ENCODE assay signal across 9 cellular contexts in genomic region chr17:41655611-41656111, GRCh38. TPM values are rescaled to one million over a fixed set of nuclear protein-coding genes. Genes with fewer than 3 reads are reported as not detected.
DNase-seq lines count a peak whose midpoint lies in the region; ATAC-seq, FAIRE-seq and TF ChIP-seq lines count a peak whose summit lies in the region.
"Had no signal": no experiment of that assay in that cellular context is flagged by ENCODE, and none has a peak within 500 bp of the region (broad histone marks: within the 10 kb centered on the region; RNA-seq: fewer than 3 reads in every experiment).

No MANE protein-coding gene starts in this region.

- H3K9me3 Mint-ChIP-seq in activated CD8-positive, alpha-beta T cell treated with anti-CD3 and anti-CD28 coated beads for 36 hours = no peaks in the 10 kb centered on the region
- H3K9me3 Mint-ChIP-seq: CD8-positive, alpha-beta memory T cell had no signal

- no peaks in the 10 kb centered on the region for H3K4me1 ChIP-seq in pancreas

- no peaks in the 10 kb centered on the region for H3K4me1 Mint-ChIP-seq in activated CD8-positive, alpha-beta T cell treated with anti-CD3 and anti-CD28 coated beads for 36 hours (ENCODE audit: low read depth)

- FAIRE-seq in colon (lab: Jason Lieb, UNC) = peak; percentile 18
- no peak for FAIRE-seq in pancreas (lab: Jason Lieb, UNC)

- DNase-seq in HT-29 (ENCODE audit: low spot score) (peak; percentile 98), pancreas (peak in 5 of 6 donors; percentile 39 to 86 (median 47))
- DNase-seq in activated CD8-positive, alpha-beta T cell treated with anti-CD3 and anti-CD28 coated beads for 36 hours = no peak
- DNase-seq in activated T-cell treated with anti-CD3 and anti-CD28 coated beads, Interleukin-2, amount 50 U/mL, for 1 hour = no peak
- DNase-seq: activated CD4-positive, alpha-beta T cell treated with anti-CD3 and anti-CD28 coated beads, Interleukin-2, amount 50 U/mL, for 1 hour; CD8-positive, alpha-beta memory T cell had no signal

- no peak overlapping the region for H3K4me3 Mint-ChIP-seq in activated CD8-positive, alpha-beta T cell treated with anti-CD3 and anti-CD28 coated beads for 36 hours
- H3K4me3 Mint-ChIP-seq: CD8-positive, alpha-beta memory T cell had no signal

- H3K27ac ChIP-seq in pancreas = peak overlapping the region; percentile 50 to 69 (median 56)

- WGBS in pancreas, 2 donors = 50 to 55% methylated on average over 16 to 18 of the region's 18 CpGs

- H3K36me3 Mint-ChIP-seq in activated CD8-positive, alpha-beta T cell treated with anti-CD3 and anti-CD28 coated beads for 36 hours (ENCODE audit: low read depth) = no peaks in the 10 kb centered on the region
- H3K36me3 Mint-ChIP-seq: CD8-positive, alpha-beta memory T cell had no signal

- H3K27me3 Mint-ChIP-seq in activated CD8-positive, alpha-beta T cell treated with anti-CD3 and anti-CD28 coated beads for 36 hours = peaks cover 3% of the 10 kb centered on the region

- intact Hi-C loops in pancreas (cut with DNase I) = loop anchor here in 2 of 3 donors (5.0 to 10.0 kb wide), 3 partner anchors 108 to 851 kb away; no protein-coding TSS in a partner anchor
- intact Hi-C loops in activated CD8-positive, alpha-beta T cell treated with anti-CD3 and anti-CD28 coated beads for 36 hours (cut with micrococcal nuclease) = no loop called here

- no peaks in the 10 kb centered on the region for H3K27me3 ChIP-seq in pancreas

- H3K27ac Mint-ChIP-seq in activated CD8-positive, alpha-beta T cell treated with anti-CD3 and anti-CD28 coated beads for 36 hours = no peak overlapping the region
- H3K27ac Mint-ChIP-seq: CD8-positive, alpha-beta memory T cell had no signal

- no peaks in the 10 kb centered on the region for H3K9me3 ChIP-seq in pancreas

- no peaks in the 10 kb centered on the region for H3K36me3 ChIP-seq in pancreas

- POLR2A ChIA-PET in activated CD8-positive, alpha-beta T cell treated with anti-CD3 and anti-CD28 coated beads for 36 hours (lab: Charles Lee) = no interaction called here

- no peak for TF ChIP-seq CTCF in pancreas (IDR thresholded peaks at IDR 0.05)
- TF ChIP-seq CTCF in activated CD8-positive, alpha-beta T cell treated with anti-CD3 and anti-CD28 coated beads for 36 hours (IDR thresholded peaks at IDR 0.05) = no peak

- CTCF ChIA-PET in activated CD8-positive, alpha-beta T cell treated with anti-CD3 and anti-CD28 coated beads for 36 hours (lab: Charles Lee) = interaction anchor here (1.0 kb wide), 1 partner anchor 107 kb away, joined by 3 read pairs; no protein-coding TSS in a partner anchor

- H3K4me3 ChIP-seq in pancreas = no peak overlapping the region

- peak; percentile 24 to 61 (median 46) for ATAC-seq in pancreas
- no peak for ATAC-seq in GM21619 (IDR thresholded peaks at IDR 0.05; ENCODE audit: unreplicated experiment)
- ATAC-seq in activated CD8-positive, alpha-beta T cell treated with anti-CD3 and anti-CD28 coated beads for 36 hours = no peak

RNA-seq across cellular contexts. Expression of gene KRT17, which starts 31.3 kb away (rescaled TPM):
- total RNA-seq in HT-29 (2014; rRNA removed; shearing (Covaris generic)) = 286 and 297 TPM in 2 replicates
- 10 to 100 TPM in 1 of 6 donors, 1 to 10 TPM in 2, under 1 TPM in 3; 0.42 to 28.4 (median 1.0) TPM for total RNA-seq in pancreas
- 1 to 10 TPM; 2.6 to 7.0 TPM for polyA plus RNA-seq in pancreas
- not detected for total RNA-seq in activated CD8-positive, alpha-beta T cell treated with anti-CD3 and anti-CD28 coated beads for 36 hours
- total RNA-seq: cardiac septum had no signal
- polyA plus RNA-seq: CD8-positive, alpha-beta memory T cell had no signal

RNA-seq across cellular contexts. Expression of gene EIF1, which starts 33.0 kb away (rescaled TPM):
- 81.6 and 91.6 TPM in 2 replicates for total RNA-seq in HT-29 (2014; rRNA removed; shearing (Covaris generic))
- total RNA-seq in pancreas = 100 to 1,000 TPM; 421 to 934 (median 592) TPM
- polyA plus RNA-seq in pancreas = 100 to 1,000 TPM; 316 to 590 TPM
- 100 to 1,000 TPM; 924 to 930 TPM for total RNA-seq in activated CD8-positive, alpha-beta T cell treated with anti-CD3 and anti-CD28 coated beads for 36 hours

RNA-seq across cellular contexts. Expression of gene KRT16, which starts 43.1 kb away (rescaled TPM):
- total RNA-seq in HT-29 (2014; rRNA removed; shearing (Covaris generic)) = 0.38 and 2.1 TPM in 2 replicates
- total RNA-seq in pancreas = under 1 TPM in 2 of 6 donors, not detected in 4; 0.15 to 0.32 TPM
- polyA plus RNA-seq in pancreas = under 1 TPM; 0.05 to 0.61 TPM
- total RNA-seq in activated CD8-positive, alpha-beta T cell treated with anti-CD3 and anti-CD28 coated beads for 36 hours = not detected
- total RNA-seq: cardiac septum; CD8-positive, alpha-beta memory T cell had no signal
- polyA plus RNA-seq: CD8-positive, alpha-beta memory T cell had no signal

RNA-seq across cellular contexts. Expression of gene GAST, which starts 56.5 kb away (rescaled TPM):
- not detected in 2 replicates for total RNA-seq in HT-29 (2014; rRNA removed; shearing (Covaris generic))
- total RNA-seq in pancreas = not detected
- not detected for polyA plus RNA-seq in pancreas
- total RNA-seq in activated CD8-positive, alpha-beta T cell treated with anti-CD3 and anti-CD28 coated beads for 36 hours = not detected
- total RNA-seq: cardiac septum; CD8-positive, alpha-beta memory T cell had no signal
- polyA plus RNA-seq: CD8-positive, alpha-beta memory T cell had no signal

Comparison
In these comparisons a context has a peak if more than half of its experiments do, and no peak if none do; other contexts are left out.
1. DNase-seq: peak in HT-29 (single experiment) and pancreas (5 of 6); none in activated CD8-positive, alpha-beta T cell treated with anti-CD3 and anti-CD28 coated beads for 36 hours (single experiment) and activated T-cell treated with anti-CD3 and anti-CD28 coated beads, Interleukin-2, amount 50 U/mL, for 1 hour (single experiment).
2. ATAC-seq: peak in pancreas (4 of 4); none in GM21619 (single experiment) and activated CD8-positive, alpha-beta T cell treated with anti-CD3 and anti-CD28 coated beads for 36 hours (single experiment).